In the genomic region with DNA sequence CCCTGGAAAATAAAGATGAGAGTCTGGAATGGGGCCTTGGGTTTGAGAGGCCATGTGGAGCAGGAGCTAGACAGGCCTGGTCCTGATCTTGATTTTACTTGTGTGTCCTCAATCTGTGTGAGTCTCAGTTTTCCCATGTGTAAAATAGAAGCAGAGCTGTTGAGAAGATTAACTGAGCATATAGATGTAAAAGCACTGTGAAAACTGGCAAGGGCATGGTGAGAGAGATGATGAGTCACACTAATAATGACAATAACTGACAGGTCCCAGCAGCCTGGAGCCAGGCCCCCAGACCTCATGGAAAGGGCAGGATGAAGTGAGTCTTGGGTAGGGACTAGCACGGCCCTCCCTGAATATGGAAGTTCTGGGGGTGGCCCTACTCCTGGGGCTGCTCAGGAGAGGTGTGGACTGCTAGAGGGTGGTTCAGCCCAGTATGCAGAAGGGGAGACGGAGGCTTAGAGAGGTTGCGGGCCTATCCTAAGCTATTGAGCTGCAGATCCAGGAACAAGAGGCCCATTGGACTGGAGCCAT, we compare ENCODE assay signal across 8 cellular contexts. TPM values are rescaled to one million over a fixed set of nuclear protein-coding genes. Genes with fewer than 3 reads are reported as not detected.
DNase-seq lines count a peak whose midpoint lies in the region; ATAC-seq and TF ChIP-seq lines count a peak whose summit lies in the region.

No MANE protein-coding gene starts in this region.

- peak overlapping the region; percentile 17 for H4K91ac ChIP-seq in neuronal stem cell (ENCODE audit: low read depth, low read length, poor library complexity)

- H3K9me2 ChIP-seq in OCI-LY7 (ENCODE audit: insufficient read depth, low read length) = no peaks in the 10 kb centered on the region

- H3K79me1 ChIP-seq in neuronal stem cell (ENCODE audit: low read depth, low read length) = peaks cover 2% of the 10 kb centered on the region

- no peak overlapping the region for H3K23ac ChIP-seq in neuronal stem cell (ENCODE audit: low read depth, low read length, poor library complexity)

- H3K9me3 ChIP-seq in OCI-LY7 (ENCODE audit: low read length) = no peaks in the 10 kb centered on the region
- H3K9me3 ChIP-seq in neuronal stem cell (replicated peaks in 1 of 2; ENCODE audit: control insufficient read depth in 2 of 2, insufficient read depth in 1 of 2, low read depth in 1 of 2, low read length in 2 of 2) = no peaks in the 10 kb centered on the region

- peak overlapping the region; percentile 87 for H3K18ac ChIP-seq in neuronal stem cell (ENCODE audit: low read length)

- H2AFZ ChIP-seq in OCI-LY7 (ENCODE audit: low read length) = peak overlapping the region; percentile 67
- H2AFZ ChIP-seq in neuronal stem cell (ENCODE audit: low read length) = peak overlapping the region; percentile 11

- CTCF ChIA-PET in OCI-LY7 (lab: Charles Lee; ENCODE audit: unreplicated experiment) = interaction anchor here (0.6 to 1.5 kb wide), 14 partner anchors 43 to 307 kb away, joined by 3 to 10 read pairs (median 4); no protein-coding TSS in a partner anchor

- H3K79me2 ChIP-seq in OCI-LY7 (ENCODE audit: insufficient read depth, low read depth, low read length) = no peaks in the 10 kb centered on the region

- POLR2A ChIA-PET in OCI-LY7 (lab: Charles Lee) = interaction anchor here (0.5 to 5.3 kb wide), 4 partner anchors 55 to 81 kb away, joined by 3 to 34 read pairs (median 4); no protein-coding TSS in a partner anchor

- no TSS peak for BruUV-seq in OCI-LY7 (replicated peaks; lab: Mats Ljungman, UMichigan)

- 0 out of 2 replicates have a peak, but pooled peaks have one; percentile 17 for TF ChIP-seq CTCF in OCI-LY7 (conservative IDR thresholded peaks at IDR 0.05; ENCODE audit: low read length)
- peak in 12 of 56 donors; percentile 2 to 39 (median 10) for TF ChIP-seq CTCF in dorsolateral prefrontal cortex (IDR thresholded peaks at IDR 0.05 in 54 of 56, conservative IDR thresholded peaks at IDR 0.05 in 2 of 56; ENCODE audit: low read depth in 1 of 56, partially characterized antibody in 56 of 56)

- H3K27me3 ChIP-seq in neuronal stem cell (ENCODE audit: control insufficient read depth in 3 of 3, insufficient read depth in 3 of 3, low read depth in 1 of 3, low read length in 3 of 3) = no peaks in the 10 kb centered on the region
- no peaks in the 10 kb centered on the region for H3K27me3 ChIP-seq in dorsolateral prefrontal cortex

- no peak overlapping the region for H2BK120ac ChIP-seq in neuronal stem cell (ENCODE audit: low read depth, low read length)

- no peak overlapping the region for H2BK12ac ChIP-seq in neuronal stem cell (ENCODE audit: low read length)

- WGBS in neuronal stem cell (ENCODE audit: extremely low coverage in 2 of 2, insufficient read length in 2 of 2, insufficient replicate concordance in 1 of 2), 2 donors = no CpG with 5 or more reads among the region's 3 CpGs

- H3K4me3 ChIP-seq in OCI-LY7 (ENCODE audit: low read depth, low read length, poor library complexity, severe bottlenecking) (no peak overlapping the region), neuronal stem cell (ENCODE audit: low read length in 2 of 2) (no peak overlapping the region), dorsolateral prefrontal cortex (no peak overlapping the region)

- H3K14ac ChIP-seq in neuronal stem cell (ENCODE audit: low read length) = no peak overlapping the region

- no peak for ATAC-seq in HG03045 (IDR thresholded peaks at IDR 0.05; ENCODE audit: unreplicated experiment)

- peaks cover 73% of the 10 kb centered on the region for H3K4me1 ChIP-seq in OCI-LY7 (ENCODE audit: insufficient read depth, low read length, poor library complexity, severe bottlenecking)
- H3K4me1 ChIP-seq in neuronal stem cell (ENCODE audit: control insufficient read depth in 2 of 2, insufficient read depth in 1 of 2, low read depth in 1 of 2, low read length in 2 of 2) = peaks cover 30 to 39% of the 10 kb centered on the region in 2 donors

- H3K27ac ChIP-seq in OCI-LY7 (ENCODE audit: low read depth, low read length, poor library complexity, severe bottlenecking) (peak overlapping the region; percentile 44), neuronal stem cell (replicated peaks; ENCODE audit: low read length) (peak overlapping the region; percentile 80), dorsolateral prefrontal cortex (peak overlapping the region in 3 of 59 donors; percentile 27 to 34 (median 28))

- H3K4ac ChIP-seq in neuronal stem cell (ENCODE audit: low read length) = no peak overlapping the region

- DNase-seq in DMS53 (lab: John Stamatoyannopoulos, UW) (peak; percentile 50), DMS53 treated with DMSO at 0.1 percent for 48 hours (lab: John Stamatoyannopoulos, UW; ENCODE audit: unreplicated experiment) (no peak), OCI-LY7 (ENCODE audit: low spot score) (no peak), dermis blood vessel endothelial cell (peak; percentile 47), neuronal stem cell (ENCODE audit: low spot score) (no peak), dorsolateral prefrontal cortex (no peak), RPMI8226 (no peak)

- H3K9ac ChIP-seq in neuronal stem cell (ENCODE audit: low read depth, low read length, poor library complexity) = no peak overlapping the region

- H3K4me2 ChIP-seq in OCI-LY7 (ENCODE audit: low read length) (peak overlapping the region; percentile 12; the same call in 1 of the 2 replicates), neuronal stem cell (ENCODE audit: insufficient read depth, low read length, poor library complexity, severe bottlenecking) (peak overlapping the region; percentile 39)

- intact Hi-C loops in OCI-LY7 (cut with micrococcal nuclease; ENCODE audit: unreplicated experiment) (loop anchor here (1.0 kb wide), 4 partner anchors 203 to 305 kb away; no protein-coding TSS in a partner anchor), dorsolateral prefrontal cortex (cut with DNase I) (loop anchor here (1.0 to 10.0 kb wide), 9 partner anchors 50 to 504 kb away; a partner anchor contains a TSS)

- H2BK15ac ChIP-seq in neuronal stem cell (ENCODE audit: low read length) = peak overlapping the region; percentile 11

- peak overlapping the region; percentile 20 for H4K8ac ChIP-seq in neuronal stem cell (ENCODE audit: low read depth, low read length)

- H4K20me1 ChIP-seq in OCI-LY7 (ENCODE audit: insufficient read depth, low read length) = no peaks in the 10 kb centered on the region

- H2AK5ac ChIP-seq in neuronal stem cell (ENCODE audit: low read depth, low read length) = peak overlapping the region; percentile 52

- H3K36me3 ChIP-seq in OCI-LY7 (ENCODE audit: insufficient read depth, low read length) (no peaks in the 10 kb centered on the region), neuronal stem cell (replicated peaks in 1 of 2; ENCODE audit: control insufficient read depth in 2 of 2, insufficient read depth in 2 of 2, low read length in 2 of 2) (no peaks in the 10 kb centered on the region)

- H2BK5ac ChIP-seq in neuronal stem cell (ENCODE audit: low read length) = peak overlapping the region; percentile 31

RNA-seq across cellular contexts. Expression of a gene that starts 2.8 kb away (rescaled TPM):
- total RNA-seq in OCI-LY7 (2014; rRNA removed; shearing (Covaris generic)) = 5.5 and 6.5 TPM in 2 replicates
- total RNA-seq in OCI-LY7 (2022) (8.4 and 13.8 TPM in 2 replicates), dermis blood vessel endothelial cell (7.1 and 16.0 TPM in 2 replicates), dorsolateral prefrontal cortex (100 to 1,000 TPM in 21 of 120 experiments, 10 to 100 TPM in 99; 57.6 to 160 (median 87.2) TPM)
- 22.9 TPM for polyA plus RNA-seq in neuronal stem cell (2013, experiment 1 of 2)
- polyA plus RNA-seq in neuronal stem cell (2013, experiment 2 of 2) = 22.9 TPM

RNA-seq across cellular contexts. Expression of a gene that starts 28.2 kb away (rescaled TPM):
- 2.2 and 4.1 TPM in 2 replicates for total RNA-seq in OCI-LY7 (2014; rRNA removed; shearing (Covaris generic))
- 0.98 and 1.2 TPM in 2 replicates for total RNA-seq in OCI-LY7 (2022)
- total RNA-seq in dermis blood vessel endothelial cell = 0.74 and 1.2 TPM in 2 replicates
- 0.03 TPM for polyA plus RNA-seq in neuronal stem cell (2013, experiment 1 of 2)
- 0.01 TPM for polyA plus RNA-seq in neuronal stem cell (2013, experiment 2 of 2)
- 10 to 100 TPM in 19 of 120 experiments, 1 to 10 TPM in 101; 2.0 to 24.2 (median 6.8) TPM for total RNA-seq in dorsolateral prefrontal cortex

Comparison
In these comparisons a context has a peak if more than half of its experiments do, and no peak if none do; other contexts are left out.
1. DNase-seq: peak in DMS53 (single experiment) and dermis blood vessel endothelial cell (single experiment); none in DMS53 treated with DMSO at 0.1 percent for 48 hours (single experiment), OCI-LY7 (single experiment), neuronal stem cell (single experiment), dorsolateral prefrontal cortex (0 of 10) and RPMI8226 (single experiment).